In genomic region chr10:50582061-50582460, GRCh38 we compare ENCODE assay signal across 21 cellular contexts. TPM values are rescaled to one million over a fixed set of nuclear protein-coding genes. Genes with fewer than 3 reads are reported as not detected.
DNase-seq lines count a peak whose midpoint lies in the region; ATAC-seq and TF ChIP-seq lines count a peak whose summit lies in the region.
"Had no signal": no experiment of that assay in that cellular context is flagged by ENCODE, and none has a peak within 500 bp of the region (broad histone marks: within the 10 kb centered on the region; RNA-seq: fewer than 3 reads in every experiment).

No MANE protein-coding gene starts in this region.

- H3K4me3 Mint-ChIP-seq in progenitor cell of endocrine pancreas (ENCODE audit: low read depth): no peak overlapping the region

- CTCF ChIA-PET in SK-N-SH (lab: Yijun Ruan, JAX): interaction anchor here (1.0 kb wide), 1 partner anchor 40 kb away, joined by 3 read pairs; no protein-coding TSS in a partner anchor

- peak overlapping the region; percentile 25 for H3K27ac Mint-ChIP-seq in progenitor cell of endocrine pancreas

- peaks cover 4 to 6% of the 10 kb centered on the region in 2 experiments for H3K36me3 ChIP-seq in SK-N-SH (replicated peaks in 1 of 2; ENCODE audit: control insufficient read depth in 1 of 2, insufficient read depth in 2 of 2, low read length in 1 of 2)
- H3K36me3 ChIP-seq: BE2C had no signal

- H3K9me3 Mint-ChIP-seq in progenitor cell of endocrine pancreas (ENCODE audit: low read depth): no peaks in the 10 kb centered on the region

- no peak for DNase-seq in SK-N-SH
- peak; percentile 26 for DNase-seq in ELR (ENCODE audit: low read depth)
- DNase-seq in progenitor cell of endocrine pancreas (ENCODE audit: low spot score, unreplicated experiment): no peak
- no peak for DNase-seq in activated T-cell treated with anti-CD3 and anti-CD28 coated beads, Interleukin-2, amount 50 U/mL, for 48 hours
- DNase-seq in SK-N-DZ (ENCODE audit: low spot score): no peak
- DNase-seq: 8988T, BE2C, DMS79, HCEC 1CT, MV-4-11, NCI-H1417, NCI-H187, NCI-H2107, NCI-H510A, NCI-H748 treated with DMSO at 0.1 percent for 48 hours, Right ventricle myocardium superior had no signal

- no peak overlapping the region for H3K4me2 ChIP-seq in SK-N-SH
- H3K4me2 ChIP-seq: KMS-11 had no signal

- TF ChIP-seq EP300 in SK-N-SH (IDR thresholded peaks at IDR 0.05; ENCODE audit: borderline replicate concordance in 1 of 2, low read depth in 1 of 2, low read length in 1 of 2): no peak

- H2AFZ ChIP-seq in SK-N-SH (ENCODE audit: low read depth): no peak overlapping the region

- no peak overlapping the region for H3K4me3 ChIP-seq in SK-N-SH (ENCODE audit: low read depth in 2 of 2, low read length in 1 of 2)
- H3K4me3 ChIP-seq: SK-N-MC had no signal

- H4K20me1 ChIP-seq in SK-N-SH (ENCODE audit: insufficient read depth): no peaks in the 10 kb centered on the region

- POLR2A ChIA-PET in SK-N-SH (lab: Yijun Ruan, JAX): no interaction called here

- H3K79me2 ChIP-seq in SK-N-SH (ENCODE audit: insufficient read depth): 0 out of 2 replicates have a peak, but pooled peaks cover 4% of the 10 kb centered on the region

- H3K27me3 ChIP-seq in SK-N-SH (ENCODE audit: insufficient read depth): no peaks in the 10 kb centered on the region
- H3K27me3 ChIP-seq: BE2C had no signal

- no peak for TF ChIP-seq RAD21 in SK-N-SH (IDR thresholded peaks at IDR 0.05; ENCODE audit: low read length)

- peaks cover 6% of the 10 kb centered on the region for H3K36me3 Mint-ChIP-seq in progenitor cell of endocrine pancreas (ENCODE audit: insufficient read depth)

- H3K27me3 Mint-ChIP-seq in progenitor cell of endocrine pancreas: no peaks in the 10 kb centered on the region

- H3K4me1 Mint-ChIP-seq in progenitor cell of endocrine pancreas (ENCODE audit: low read depth): peaks cover 52% of the 10 kb centered on the region

- peaks cover 11% of the 10 kb centered on the region for H3F3A ChIP-seq in SK-N-SH (replicated peaks; ENCODE audit: insufficient read depth)

- H3K9ac ChIP-seq in SK-N-SH: no peak overlapping the region
- H3K9ac ChIP-seq: KMS-11 had no signal

- TF ChIP-seq CTCF in SK-N-SH (IDR thresholded peaks at IDR 0.05) (no peak), VCaP (conservative IDR thresholded peaks at IDR 0.05) (no peak), progenitor cell of endocrine pancreas (IDR thresholded peaks at IDR 0.05; ENCODE audit: unreplicated experiment) (no peak)

- no peak for ATAC-seq in SK-N-SH treated with all-trans-retinoic acid at 6 μM for 48 hours
- ATAC-seq in GM19395 (IDR thresholded peaks at IDR 0.05; ENCODE audit: unreplicated experiment): no peak

- H3K4me1 ChIP-seq in SK-N-SH (ENCODE audit: control insufficient read depth in 1 of 2, insufficient read depth in 2 of 2, low read depth in 1 of 2, low read length in 1 of 2): peaks cover 11 to 19% of the 10 kb centered on the region in 2 experiments

- H3K9me3 ChIP-seq in SK-N-SH: no peaks in the 10 kb centered on the region
- H3K9me3 ChIP-seq: BE2C had no signal

- 83% methylated on average over 5 of the region's 5 CpGs for WGBS in SK-N-SH (ENCODE audit: low lambda C conversion rate)

- H3K27ac ChIP-seq in SK-N-SH (ENCODE audit: low read depth in 2 of 2, low read length in 1 of 2) (peak overlapping the region in 1 of 2 experiments; percentile 32; a peak in 2 of 4 replicates), VCaP (peak overlapping the region; percentile 100)
- H3K27ac ChIP-seq: KMS-11, SK-N-MC had no signal

- H3K9me2 ChIP-seq in SK-N-SH: no peaks in the 10 kb centered on the region

TF ChIP-seq in SK-N-SH, 30 proteins besides CTCF, POLR2A, EP300 and RAD21:
- TF ChIP-seq IRF3 (IDR thresholded peaks at IDR 0.05; ENCODE audit: low read depth, low read length) (no peak), USF1 (IDR thresholded peaks at IDR 0.05; ENCODE audit: borderline replicate concordance, low read depth) (no peak), FOSL2 (IDR thresholded peaks at IDR 0.05; ENCODE audit: borderline replicate concordance, low read depth) (0 out of 2 replicates have a peak, but pooled peaks have one; percentile 20), TCF12 (IDR thresholded peaks at IDR 0.05) (no peak)
TF ChIP-seq in SK-N-SH: peak in this region for 1.

TF ChIP-seq in SK-N-SH treated with all-trans-retinoic acid at 6 μM for 48 hours, 23 proteins besides CTCF, POLR2A, EP300 and RAD21 (continues in another document):
- TF ChIP-seq POU6F1 (CRISPR knock-in tag; IDR thresholded peaks at IDR 0.05; ENCODE audit: borderline replicate concordance, low read depth) (no peak), ZNF8 (CRISPR knock-in tag; IDR thresholded peaks at IDR 0.05) (no peak), BACH2 (CRISPR knock-in tag; IDR thresholded peaks at IDR 0.05; ENCODE audit: borderline replicate concordance) (no peak), PATZ1 (CRISPR knock-in tag; IDR thresholded peaks at IDR 0.05; ENCODE audit: borderline replicate concordance) (no peak), OSR1 (CRISPR knock-in tag; IDR thresholded peaks at IDR 0.05) (no peak), CREB5 (CRISPR knock-in tag; IDR thresholded peaks at IDR 0.05; ENCODE audit: low read depth) (no peak), TOX (CRISPR knock-in tag; IDR thresholded peaks at IDR 0.05; ENCODE audit: borderline replicate concordance) (no peak), ZNF70 (CRISPR knock-in tag; IDR thresholded peaks at IDR 0.05) (no peak), ARNTL (CRISPR knock-in tag; IDR thresholded peaks at IDR 0.05; ENCODE audit: borderline replicate concordance, low read depth) (no peak), CSDC2 (CRISPR knock-in tag; IDR thresholded peaks at IDR 0.05) (no peak), TCF4 (CRISPR knock-in tag; IDR thresholded peaks at IDR 0.05; ENCODE audit: borderline replicate concordance) (no peak), GLIS3 (CRISPR knock-in tag; IDR thresholded peaks at IDR 0.05) (no peak), ZFP3 (CRISPR knock-in tag; IDR thresholded peaks at IDR 0.05) (no peak), SNAI2 (CRISPR knock-in tag; IDR thresholded peaks at IDR 0.05) (no peak)

RNA-seq across cellular contexts. Expression of gene SGMS1, which starts 41.7 kb away (rescaled TPM):
- polyA plus RNA-seq in SK-N-SH (2012; rRNA removed): 6.3 and 7.7 TPM in 2 replicates
- polyA plus RNA-seq in SK-N-SH (2012; cell fraction: cytosol; rRNA removed): 7.8 TPM in 2 replicates
- polyA plus RNA-seq in SK-N-SH (2012; cell fraction: nucleus; rRNA removed): 7.5 and 10.0 TPM in 2 replicates
- total RNA-seq in progenitor cell of endocrine pancreas: 25.0 and 28.5 TPM in 2 replicates
- polyA plus RNA-seq in SK-N-DZ (2014; cell fraction: cytosol; rRNA removed): 7.8 and 8.0 TPM in 2 replicates
- 5.1 and 6.7 TPM in 2 replicates for polyA plus RNA-seq in SK-N-DZ (2014; cell fraction: nucleus; rRNA removed)
